10 cellular contexts compared by ENCODE assay signal in the genomic region with DNA sequence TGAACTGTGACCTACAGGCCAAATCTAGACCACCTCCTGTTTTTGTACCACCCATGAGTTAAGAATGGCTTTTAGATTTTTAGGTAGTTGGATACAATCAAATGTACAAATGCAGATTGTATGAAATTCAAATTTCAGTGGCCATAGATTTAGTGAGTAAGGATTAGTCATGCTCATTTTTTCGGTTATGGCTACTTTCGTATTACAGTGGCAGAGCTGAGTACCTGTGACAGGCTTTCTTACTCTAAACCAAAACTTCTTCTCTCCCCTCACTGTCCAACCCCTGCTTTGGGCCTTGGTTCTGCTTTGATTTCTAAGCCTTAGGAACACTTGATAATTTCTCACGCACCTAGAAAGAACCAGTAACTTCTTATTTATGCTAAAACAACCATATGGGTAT.
DNase-seq lines count a peak whose midpoint lies in the region; ATAC-seq and TF ChIP-seq lines count a peak whose summit lies in the region.
"Had no signal": no experiment of that assay in that cellular context is flagged by ENCODE, and none has a peak within 500 bp of the region (broad histone marks: within the 10 kb centered on the region; RNA-seq: fewer than 3 reads in every experiment).

No MANE protein-coding gene starts in this region.

- H3K27me3 ChIP-seq in tibial artery, result no peaks in the 10 kb centered on the region

- H3K4me3 ChIP-seq in tibial artery, result no peak overlapping the region

- H3K27ac Mint-ChIP-seq in activated CD8-positive, alpha-beta memory T cell treated with anti-CD3 and anti-CD28 coated beads, Interleukin-2, amount 10 ng/mL, durations not matched to agents 7 days and 5 days, result peak overlapping the region; percentile 45
- peak overlapping the region; percentile 4 for H3K27ac Mint-ChIP-seq in central memory CD8-positive, alpha-beta T cell (ENCODE audit: low read depth)
- H3K27ac Mint-ChIP-seq: dendritic cell treated with granulocyte-macrophage colony-stimulating factor and Interleukin-4, amounts not matched to agents 40 ng/mL and 50 ng/mL, for 4 days had no signal

- DNase-seq in activated CD8-positive, alpha-beta memory T cell treated with anti-CD3 and anti-CD28 coated beads, Interleukin-2, amount 10 ng/mL, durations not matched to agents 7 days and 5 days, result no peak
- no peak for DNase-seq in activated CD8-positive, alpha-beta memory T cell treated with anti-CD3 and anti-CD28 coated beads, Interleukin-2, amount 50 U/mL, for 48 hours
- DNase-seq in central memory CD8-positive, alpha-beta T cell (ENCODE audit: low spot score in 2 of 2), result no peak
- no peak for DNase-seq in tibial artery
- no peak for DNase-seq in NK-92 treated with Interleukin-12 subunit alpha and Interleukin-12 subunit beta, amount 100 ng/mL, for 24 hours (lab: John Stamatoyannopoulos, UW)
- no peak for DNase-seq in T1000 (lab: John Stamatoyannopoulos, UW)
- no peak for DNase-seq in 8988T
- DNase-seq: nucleus accumbens had no signal

- peaks cover 4% of the 10 kb centered on the region for H3K36me3 Mint-ChIP-seq in activated CD8-positive, alpha-beta memory T cell treated with anti-CD3 and anti-CD28 coated beads, Interleukin-2, amount 10 ng/mL, durations not matched to agents 7 days and 5 days
- peaks cover 2% of the 10 kb centered on the region for H3K36me3 Mint-ChIP-seq in central memory CD8-positive, alpha-beta T cell (ENCODE audit: insufficient read depth)

- intact Hi-C loops in tibial artery (cut with DNase I; ENCODE audit: low total_unique reads), result no loop called here

- no peaks in the 10 kb centered on the region for H3K9me3 Mint-ChIP-seq in activated CD8-positive, alpha-beta memory T cell treated with anti-CD3 and anti-CD28 coated beads, Interleukin-2, amount 10 ng/mL, durations not matched to agents 7 days and 5 days (ENCODE audit: low read depth)
- H3K9me3 Mint-ChIP-seq in central memory CD8-positive, alpha-beta T cell, result no peaks in the 10 kb centered on the region
- H3K9me3 Mint-ChIP-seq: dendritic cell treated with granulocyte-macrophage colony-stimulating factor and Interleukin-4, amounts not matched to agents 40 ng/mL and 50 ng/mL, for 4 days had no signal

- peaks cover 0 to 3% (median 0%) of the 10 kb centered on the region in 3 donors for H3K9me3 ChIP-seq in tibial artery

- no peak overlapping the region for H3K4me3 Mint-ChIP-seq in activated CD8-positive, alpha-beta memory T cell treated with anti-CD3 and anti-CD28 coated beads, Interleukin-2, amount 10 ng/mL, durations not matched to agents 7 days and 5 days
- no peak overlapping the region for H3K4me3 Mint-ChIP-seq in central memory CD8-positive, alpha-beta T cell
- H3K4me3 Mint-ChIP-seq: dendritic cell treated with granulocyte-macrophage colony-stimulating factor and Interleukin-4, amounts not matched to agents 40 ng/mL and 50 ng/mL, for 4 days had no signal

- ATAC-seq in activated CD8-positive, alpha-beta memory T cell treated with anti-CD3 and anti-CD28 coated beads, Interleukin-2, amount 10 ng/mL, durations not matched to agents 7 days and 5 days, result peak; percentile 20
- ATAC-seq in HG03108 (IDR thresholded peaks at IDR 0.05; ENCODE audit: unreplicated experiment), result peak; percentile 33
- no peak for ATAC-seq in central memory CD8-positive, alpha-beta T cell (replicated peaks; ENCODE audit: extremely low read depth, poor library complexity, severe bottlenecking)

- peaks cover 63% of the 10 kb centered on the region for H3K4me1 Mint-ChIP-seq in activated CD8-positive, alpha-beta memory T cell treated with anti-CD3 and anti-CD28 coated beads, Interleukin-2, amount 10 ng/mL, durations not matched to agents 7 days and 5 days
- peaks cover 67% of the 10 kb centered on the region for H3K4me1 Mint-ChIP-seq in central memory CD8-positive, alpha-beta T cell

- H3K4me1 ChIP-seq in tibial artery, result peaks cover 0 to 35% (median 26%) of the 10 kb centered on the region in 4 donors

- CTCF ChIA-PET in activated CD8-positive, alpha-beta memory T cell treated with anti-CD3 and anti-CD28 coated beads, Interleukin-2, amount 10 ng/mL, durations not matched to agents 7 days and 5 days (lab: Charles Lee), result interaction anchor here (1.2 to 1.5 kb wide), 3 partner anchors 10 to 174 kb away, joined by 3 to 7 read pairs (median 4); no protein-coding TSS in a partner anchor

- no peak for TF ChIP-seq CTCF in tibial artery (IDR thresholded peaks at IDR 0.05)

- peak overlapping the region; percentile 3 to 35 for H3K27ac ChIP-seq in tibial artery

- H3K27me3 Mint-ChIP-seq in activated CD8-positive, alpha-beta memory T cell treated with anti-CD3 and anti-CD28 coated beads, Interleukin-2, amount 10 ng/mL, durations not matched to agents 7 days and 5 days, result no peaks in the 10 kb centered on the region
- H3K27me3 Mint-ChIP-seq in central memory CD8-positive, alpha-beta T cell, result no peaks in the 10 kb centered on the region
- H3K27me3 Mint-ChIP-seq: dendritic cell treated with granulocyte-macrophage colony-stimulating factor and Interleukin-4, amounts not matched to agents 40 ng/mL and 50 ng/mL, for 4 days had no signal

- H3K36me3 ChIP-seq in tibial artery, result no peaks in the 10 kb centered on the region
